9 cellular contexts compared by ENCODE assay signal in genomic region chr5:17223375-17224185, GRCh38. TPM values are rescaled to one million over a fixed set of nuclear protein-coding genes. Genes with fewer than 3 reads are reported as not detected.
DNase-seq lines count a peak whose midpoint lies in the region; ATAC-seq and TF ChIP-seq lines count a peak whose summit lies in the region.
"Had no signal": no experiment of that assay in that cellular context is flagged by ENCODE, and none has a peak within 500 bp of the region (broad histone marks: within the 10 kb centered on the region; RNA-seq: fewer than 3 reads in every experiment).

No MANE protein-coding gene starts in this region.

- H3K27ac ChIP-seq in IMR-90 (ENCODE audit: insufficient read depth, low read length) = no peak overlapping the region
- H3K27ac ChIP-seq in neural cell (ENCODE audit: low read length) = no peak overlapping the region

- dilution Hi-C loops in IMR-90 (cut with HindIII; ENCODE audit: low sequenced_read_pairs, unreplicated experiment) = no loop called here

- no peak overlapping the region for H2BK120ac ChIP-seq in IMR-90 (ENCODE audit: low read depth, low read length)

- H2BK20ac ChIP-seq in IMR-90 (ENCODE audit: low read depth, low read length) = no peak overlapping the region

- no peak overlapping the region for H4K8ac ChIP-seq in IMR-90 (ENCODE audit: low read depth in 2 of 2, low read length in 2 of 2)

- no peak overlapping the region for H3K23ac ChIP-seq in IMR-90 (ENCODE audit: low read depth, low read length)

- in situ Hi-C loops in IMR-90 (cut with MboI; ENCODE audit: low sequenced_read_pairs) = no loop called here

- H3K4ac ChIP-seq in IMR-90 (ENCODE audit: low read depth, low read length) = peak overlapping the region; percentile 15; the same call in 1 of the 2 replicates

- TF ChIP-seq EP300 in neural cell (conservative IDR thresholded peaks at IDR 0.05; ENCODE audit: poor library complexity, severe bottlenecking) = no peak

- H3K56ac ChIP-seq in IMR-90 (ENCODE audit: extremely low read depth, insufficient read depth, low read length) = no peak overlapping the region

- H2BK15ac ChIP-seq in IMR-90 (ENCODE audit: low read depth, low read length) = no peak overlapping the region

- H3K18ac ChIP-seq in IMR-90 (ENCODE audit: low read depth, low read length) = no peak overlapping the region

- H4K91ac ChIP-seq in IMR-90 (ENCODE audit: insufficient read depth, low read depth, low read length) = no peak overlapping the region

- CTCF ChIA-PET in IMR-90 (lab: Yijun Ruan, JAX) = interaction anchor here (0.5 kb wide), 1 partner anchor 198 kb away, joined by 5 read pairs; no protein-coding TSS in a partner anchor

- H2AK9ac ChIP-seq in IMR-90 (replicated peaks; ENCODE audit: low read depth, low read length, poor library complexity) = no peak overlapping the region

- H3K36me3 ChIP-seq in IMR-90 (ENCODE audit: control insufficient read depth, insufficient read depth, low read length) (peaks cover 16% of the 10 kb centered on the region), neural cell (ENCODE audit: insufficient read depth, low read length) (peaks cover 18% of the 10 kb centered on the region)

- no peak overlapping the region for H4K5ac ChIP-seq in IMR-90 (ENCODE audit: low read depth, low read length)

- no TSS peak for BruUV-seq in IMR-90 (replicated peaks; lab: Mats Ljungman, UMichigan)

- peaks cover 24% of the 10 kb centered on the region for H3K9me1 ChIP-seq in IMR-90 (ENCODE audit: insufficient read depth, low read length)

- no peaks in the 10 kb centered on the region for H3K9me2 ChIP-seq in neural cell (ENCODE audit: insufficient read depth, low read length)

- POLR2A ChIA-PET in IMR-90 (lab: Charles Lee; ENCODE audit: unreplicated experiment) = no interaction called here

- no peak for TF ChIP-seq RAD21 in IMR-90 (IDR thresholded peaks at IDR 0.05; ENCODE audit: low read length)
- no peak for TF ChIP-seq RAD21 in neural cell (conservative IDR thresholded peaks at IDR 0.05)

- TF ChIP-seq CTCF in IMR-90 (conservative IDR thresholded peaks at IDR 0.05; ENCODE audit: low read depth, low read length) = no peak
- TF ChIP-seq CTCF in neural cell (IDR thresholded peaks at IDR 0.05; ENCODE audit: poor library complexity, severe bottlenecking) = no peak

- H2BK5ac ChIP-seq in IMR-90 (ENCODE audit: low read depth, low read length, poor library complexity, severe bottlenecking) = peak overlapping the region; percentile 34

- H4K20me1 ChIP-seq in IMR-90 (ENCODE audit: insufficient read depth, low read length) (peaks cover 86% of the 10 kb centered on the region), neural cell (ENCODE audit: insufficient read depth) (peaks cover 57% of the 10 kb centered on the region)

- H3F3A ChIP-seq in neural cell (ENCODE audit: insufficient read depth, low read length, poor library complexity, severe bottlenecking) = peaks cover 24% of the 10 kb centered on the region

- ATAC-seq in GM18861 (IDR thresholded peaks at IDR 0.05; ENCODE audit: unreplicated experiment) (peak; percentile 38), HG02588 (IDR thresholded peaks at IDR 0.05; ENCODE audit: unreplicated experiment) (peak; percentile 32), IMR-90 (ENCODE audit: low read depth) (no peak)

- H3K27me3 ChIP-seq in IMR-90 (ENCODE audit: control insufficient read depth, insufficient read depth, low read length) (no peaks in the 10 kb centered on the region), neural cell (ENCODE audit: insufficient read depth, low read depth, low read length) (no peaks in the 10 kb centered on the region)

- DNase-seq in IMR-90 (no peak), T-helper 2 cell (no peak), NCI-H524 (lab: John Stamatoyannopoulos, UW) (no peak), NCI-H2227 treated with DMSO at 0.1 percent for 48 hours (lab: John Stamatoyannopoulos, UW) (no peak)
- no peak for DNase-seq in stimulated activated CD4-positive, alpha-beta T cell treated with anti-CD3 and anti-CD28 coated beads, Interleukin-2, amount 100 ng/mL, for 24 hours
- DNase-seq: NCI-H2029 had no signal

- intact Hi-C loops in IMR-90 (cut with micrococcal nuclease) = no loop called here

- H3K4me1 ChIP-seq in IMR-90 (ENCODE audit: control insufficient read depth, insufficient read depth, low read length) = peaks cover 27% of the 10 kb centered on the region

- no peak overlapping the region for H2AK5ac ChIP-seq in IMR-90 (ENCODE audit: low read depth, low read length)

- H3K4me3 ChIP-seq in IMR-90 (ENCODE audit: insufficient read depth, low read depth, low read length) (no peak overlapping the region), neural cell (ENCODE audit: low read length) (peak overlapping the region; percentile 85)

- peak overlapping the region; percentile 77 for H3K4me2 ChIP-seq in IMR-90 (ENCODE audit: low read depth, low read length)
- peak overlapping the region; percentile 99 for H3K4me2 ChIP-seq in neural cell (ENCODE audit: low read length)

- H3K79me2 ChIP-seq in neural cell (replicated peaks; ENCODE audit: insufficient read depth, low read length) = peaks cover 94% of the 10 kb centered on the region

- no CpG with 5 or more reads among the region's 5 CpGs for WGBS in IMR-90 (ENCODE audit: extremely low coverage in 2 of 2, insufficient read length in 1 of 2), 2 experiments

- no peak overlapping the region for H3K9ac ChIP-seq in IMR-90 (ENCODE audit: low read depth, low read length)
- H3K9ac ChIP-seq in neural cell (ENCODE audit: low read length) = no peak overlapping the region

- H3K79me1 ChIP-seq in IMR-90 (ENCODE audit: low read depth in 1 of 2, low read length in 2 of 2) = peaks cover 3 to 63% of the 10 kb centered on the region in 2 experiments

- H2AFZ ChIP-seq in IMR-90 (replicated peaks; ENCODE audit: low read length, poor library complexity) (no peak overlapping the region), neural cell (ENCODE audit: low read depth, low read length) (no peak overlapping the region)

- H3K14ac ChIP-seq in IMR-90 (replicated peaks; ENCODE audit: low read depth, low read length) = 0 out of 2 replicates have a peak overlapping the region, but pooled peaks have one; percentile 47

- no peak for TF ChIP-seq POLR2A in IMR-90 (IDR thresholded peaks at IDR 0.05; ENCODE audit: low read depth, low read length)

- H3K9me3 ChIP-seq in IMR-90 (ENCODE audit: control insufficient read depth, insufficient read depth, low read length) (no peaks in the 10 kb centered on the region), neural cell (ENCODE audit: low read length) (no peaks in the 10 kb centered on the region)

TF ChIP-seq in IMR-90, 13 proteins besides CTCF, POLR2A, EP300 and RAD21 (continues in another document):
- TF ChIP-seq USF2 (IDR thresholded peaks at IDR 0.05; ENCODE audit: low read depth, low read length) (no peak), RFX5 (IDR thresholded peaks at IDR 0.05; ENCODE audit: low read depth, low read length) (no peak), MAZ (IDR thresholded peaks at IDR 0.05; ENCODE audit: borderline replicate concordance, low read depth, low read length) (no peak), FOS (IDR thresholded peaks at IDR 0.05; ENCODE audit: low read depth, low read length) (no peak), MAFK (IDR thresholded peaks at IDR 0.05; ENCODE audit: low read depth, low read length) (no peak), BHLHE40 (IDR thresholded peaks at IDR 0.05; ENCODE audit: low read depth, low read length) (no peak), NFE2L2 (IDR thresholded peaks at IDR 0.05; ENCODE audit: low read depth, low read length) (no peak), MXI1 (IDR thresholded peaks at IDR 0.05; ENCODE audit: borderline replicate concordance, low read depth, low read length) (no peak), CEBPB (IDR thresholded peaks at IDR 0.05; ENCODE audit: low read depth, low read length) (no peak)

TF ChIP-seq in neural cell, 6 proteins besides CTCF, POLR2A, EP300 and RAD21:
- TF ChIP-seq MXI1 (conservative IDR thresholded peaks at IDR 0.05; ENCODE audit: poor library complexity, severe bottlenecking) = no peak
- TF ChIP-seq TAF1 (IDR thresholded peaks at IDR 0.05; ENCODE audit: low read depth) = no peak
- no peak for TF ChIP-seq EZH2 (IDR thresholded peaks at IDR 0.05; ENCODE audit: borderline replicate concordance, insufficient read depth, low read length, poor library complexity, severe bottlenecking)
- no peak for TF ChIP-seq POLR2AphosphoS5 (IDR thresholded peaks at IDR 0.05)
- TF ChIP-seq, protein P1, sequence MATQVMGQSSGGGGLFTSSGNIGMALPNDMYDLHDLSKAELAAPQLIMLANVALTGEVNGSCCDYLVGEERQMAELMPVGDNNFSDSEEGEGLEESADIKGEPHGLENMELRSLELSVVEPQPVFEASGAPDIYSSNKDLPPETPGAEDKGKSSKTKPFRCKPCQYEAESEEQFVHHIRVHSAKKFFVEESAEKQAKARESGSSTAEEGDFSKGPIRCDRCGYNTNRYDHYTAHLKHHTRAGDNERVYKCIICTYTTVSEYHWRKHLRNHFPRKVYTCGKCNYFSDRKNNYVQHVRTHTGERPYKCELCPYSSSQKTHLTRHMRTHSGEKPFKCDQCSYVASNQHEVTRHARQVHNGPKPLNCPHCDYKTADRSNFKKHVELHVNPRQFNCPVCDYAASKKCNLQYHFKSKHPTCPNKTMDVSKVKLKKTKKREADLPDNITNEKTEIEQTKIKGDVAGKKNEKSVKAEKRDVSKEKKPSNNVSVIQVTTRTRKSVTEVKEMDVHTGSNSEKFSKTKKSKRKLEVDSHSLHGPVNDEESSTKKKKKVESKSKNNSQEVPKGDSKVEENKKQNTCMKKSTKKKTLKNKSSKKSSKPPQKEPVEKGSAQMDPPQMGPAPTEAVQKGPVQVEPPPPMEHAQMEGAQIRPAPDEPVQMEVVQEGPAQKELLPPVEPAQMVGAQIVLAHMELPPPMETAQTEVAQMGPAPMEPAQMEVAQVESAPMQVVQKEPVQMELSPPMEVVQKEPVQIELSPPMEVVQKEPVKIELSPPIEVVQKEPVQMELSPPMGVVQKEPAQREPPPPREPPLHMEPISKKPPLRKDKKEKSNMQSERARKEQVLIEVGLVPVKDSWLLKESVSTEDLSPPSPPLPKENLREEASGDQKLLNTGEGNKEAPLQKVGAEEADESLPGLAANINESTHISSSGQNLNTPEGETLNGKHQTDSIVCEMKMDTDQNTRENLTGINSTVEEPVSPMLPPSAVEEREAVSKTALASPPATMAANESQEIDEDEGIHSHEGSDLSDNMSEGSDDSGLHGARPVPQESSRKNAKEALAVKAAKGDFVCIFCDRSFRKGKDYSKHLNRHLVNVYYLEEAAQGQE (IDR thresholded peaks at IDR 0.05; ENCODE audit: borderline replicate concordance) = no peak
- no peak for TF ChIP-seq SMC3 (conservative IDR thresholded peaks at IDR 0.05; ENCODE audit: poor library complexity)
TF ChIP-seq in neural cell: peak in this region for 0.

RNA-seq across cellular contexts. Expression of gene BASP1, which starts 6.1 kb away (rescaled TPM):
- 39.6 and 70.5 TPM in 2 replicates for total RNA-seq in IMR-90 (2012; rRNA removed)
- polyA plus RNA-seq in IMR-90 (2012; rRNA removed) = 103 and 121 TPM in 2 replicates
- 112 and 166 TPM in 2 replicates for polyA plus RNA-seq in IMR-90 (2012; cell fraction: cytosol; rRNA removed)
- 48.2 and 69.4 TPM in 2 replicates for polyA plus RNA-seq in IMR-90 (2012; cell fraction: nucleus; rRNA removed; ENCODE audit: low replicate concordance)
- polyA plus RNA-seq in neural cell = 974 and 982 TPM in 2 replicates
- 465 and 492 TPM in 2 replicates for polyA minus RNA-seq in neural cell
